Comparison of ENCODE assay signal across 20 cellular contexts in the genomic region with DNA sequence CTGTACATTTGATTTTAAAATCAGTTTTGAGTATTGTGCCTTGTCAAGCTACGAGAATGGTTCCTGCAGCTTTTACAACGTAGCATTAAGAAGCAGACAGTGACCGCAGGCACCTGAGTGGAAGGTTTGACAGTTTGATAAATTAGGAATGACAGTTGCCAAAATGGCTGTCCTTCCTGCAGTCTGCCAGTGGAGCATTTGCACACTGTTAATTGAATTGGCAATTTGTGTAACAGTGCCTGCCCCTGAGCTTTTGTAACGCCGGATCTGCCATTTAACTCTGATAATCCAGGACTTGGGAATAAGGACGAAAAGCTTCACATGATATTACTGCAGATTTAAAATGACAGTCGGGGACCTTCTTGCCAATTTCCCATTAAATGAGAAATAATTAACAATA.
"Had no signal": no experiment of that assay in that cellular context is flagged by ENCODE, and none has a peak within 500 bp of the region (broad histone marks: within the 10 kb centered on the region; RNA-seq: fewer than 3 reads in every experiment).

No MANE protein-coding gene starts in this region.

- H3K27ac ChIP-seq: SK-N-MC had no signal

- DNase-seq: activated B cell treated with CpG ODN at 0.5 μM for 24 hours; activated CD4-positive, alpha-beta memory T cell treated with anti-CD3 and anti-CD28 coated beads for 36 hours; activated CD4-positive, alpha-beta T cell treated with anti-CD3 and anti-CD28 coated beads, Interleukin-2, amount 10 ng/mL, durations not matched to agents 7 days and 5 days; activated CD8-positive, alpha-beta memory T cell treated with anti-CD3 and anti-CD28 coated beads for 24 hours; activated gamma-delta T cell treated with Interleukin-2 at 50 U/mL for 16 hours; activated naive CD4-positive, alpha-beta T cell treated with anti-CD3 and anti-CD28 coated beads, Interleukin-2, amount 10 ng/mL, durations not matched to agents 7 days and 5 days; activated naive CD8-positive, alpha-beta T cell treated with anti-CD3 and anti-CD28 coated beads for 36 hours; activated T-cell treated with anti-CD3 and anti-CD28 coated beads, Interleukin-2, amount 50 U/mL, for 4 hours; caudate nucleus; Karpas-422; NCI-H1105 treated with DMSO at 0.1 percent for 48 hours; NCI-H1930; NCI-H2107; NCI-H2171 treated with DMSO at 0.1 percent for 48 hours; NCI-H226; NCI-H526; SIG-M5; T-helper 17 cell; T-helper 9 cell had no signal

- H3K4me3 ChIP-seq: SK-N-MC had no signal

- ATAC-seq: activated T-cell treated with anti-CD3 and anti-CD28 coated beads, Interleukin-2, amount 50 U/mL, for 4 hours; T-helper 17 cell had no signal
